ENCODE assay signal across 22 cellular contexts in the genomic region with DNA sequence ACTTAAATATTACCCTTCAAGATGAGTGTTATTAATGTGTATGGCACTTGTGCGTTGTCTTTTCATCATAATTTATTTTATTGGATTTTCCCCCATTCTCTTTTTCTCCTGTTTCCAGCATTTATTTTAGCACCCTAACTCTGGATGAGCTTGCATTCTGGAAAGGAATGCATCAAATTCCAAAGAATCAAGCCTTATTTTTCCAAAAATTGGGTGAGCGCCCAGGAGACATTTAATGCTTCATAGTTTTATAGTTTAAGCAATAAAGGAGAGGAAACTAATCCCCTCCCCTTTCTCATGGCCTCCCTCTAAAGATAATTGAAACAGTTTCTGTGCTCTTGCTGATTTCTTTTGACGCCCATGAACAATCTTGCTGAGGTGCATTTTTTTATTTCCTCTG.
DNase-seq lines count a peak whose midpoint lies in the region; ATAC-seq and TF ChIP-seq lines count a peak whose summit lies in the region.
"Had no signal": no experiment of that assay in that cellular context is flagged by ENCODE, and none has a peak within 500 bp of the region (broad histone marks: within the 10 kb centered on the region; RNA-seq: fewer than 3 reads in every experiment).

No MANE protein-coding gene starts in this region.

- peaks cover 0 to 8% (median 0%) of the 10 kb centered on the region in 9 donors for H3K4me1 ChIP-seq in heart right ventricle
- H3K4me1 ChIP-seq: BE2C had no signal

- H3K36me3 ChIP-seq in heart right ventricle, result no peaks in the 10 kb centered on the region
- H3K36me3 ChIP-seq: BE2C had no signal

- H3K4me3 ChIP-seq in heart right ventricle, result no peak overlapping the region

- no peaks in the 10 kb centered on the region for H3K9me3 Mint-ChIP-seq in nephron

- intact Hi-C loops in heart right ventricle (cut with DNase I), result no loop called here

- peak overlapping the region in 2 of 3 experiments; percentile 65 to 78 for H3K27ac Mint-ChIP-seq in nephron
- H3K27ac Mint-ChIP-seq: CD4-positive, alpha-beta memory T cell had no signal

- WGBS in heart right ventricle, 2 donors, result 81 to 82% methylated on average over 3 of the region's 3 CpGs

- ATAC-seq in HG03432 (IDR thresholded peaks at IDR 0.05; ENCODE audit: unreplicated experiment), result no peak
- no peak for ATAC-seq in HG02938 (IDR thresholded peaks at IDR 0.05; ENCODE audit: unreplicated experiment)
- no peak for ATAC-seq in heart right ventricle

- H3K9me3 ChIP-seq in heart right ventricle, result no peaks in the 10 kb centered on the region
- H3K9me3 ChIP-seq: BE2C had no signal

- no peaks in the 10 kb centered on the region for H3K36me3 Mint-ChIP-seq in nephron (ENCODE audit: low read depth)
- H3K36me3 Mint-ChIP-seq: CD4-positive, alpha-beta memory T cell had no signal

- H3K27ac ChIP-seq in heart right ventricle, result no peak overlapping the region

- no peak overlapping the region for H3K4me3 Mint-ChIP-seq in nephron
- H3K4me3 Mint-ChIP-seq: CD4-positive, alpha-beta memory T cell had no signal

- H3K4me1 Mint-ChIP-seq in nephron, result peaks cover 19% of the 10 kb centered on the region
- H3K4me1 Mint-ChIP-seq: CD4-positive, alpha-beta memory T cell had no signal

- no peaks in the 10 kb centered on the region for H3K27me3 ChIP-seq in heart right ventricle
- H3K27me3 ChIP-seq: BE2C had no signal

- peak; percentile 43 for DNase-seq in GM03348 (ENCODE audit: low spot score)
- peak; percentile 32 for DNase-seq in NCI-H69 (lab: John Stamatoyannopoulos, UW)
- DNase-seq in fibroblast of gingiva (ENCODE audit: low read depth), result peak; percentile 56
- no peak for DNase-seq in heart right ventricle
- DNase-seq in activated effector memory CD4-positive, alpha-beta T cell treated with anti-CD3 and anti-CD28 coated beads, Interleukin-2, amount 50 U/mL, for 16 hours, result no peak
- DNase-seq: ACHN; BE2C; Calu3; CD4-positive, alpha-beta memory T cell; Kasumi-1; MM.1S; NCI-H1105; NCI-H1694; NCI-H2107; NCI-H345; NCI-H526 treated with DMSO at 0.1 percent for 48 hours; NK-92 treated with Interleukin-12 subunit alpha and Interleukin-12 subunit beta, amount 100 ng/mL, for 24 hours; OCI-M1; SIG-M5 had no signal

- no peak for TF ChIP-seq CTCF in nephron (IDR thresholded peaks at IDR 0.05; ENCODE audit: unreplicated experiment in 3 of 3)
- no peak for TF ChIP-seq CTCF in heart right ventricle (IDR thresholded peaks at IDR 0.05)

- H3K27me3 Mint-ChIP-seq in nephron (ENCODE audit: low read depth), result no peaks in the 10 kb centered on the region
- H3K27me3 Mint-ChIP-seq: CD4-positive, alpha-beta memory T cell had no signal

Comparison
In these comparisons a context has a peak if more than half of its experiments do, and no peak if none do; other contexts are left out.
1. DNase-seq: peak in GM03348 (single experiment), NCI-H69 (single experiment) and fibroblast of gingiva (single experiment); none in heart right ventricle (0 of 2) and activated effector memory CD4-positive, alpha-beta T cell treated with anti-CD3 and anti-CD28 coated beads, Interleukin-2, amount 50 U/mL, for 16 hours (single experiment).